Comparison of ENCODE assay signal across 1 cellular context in the genomic region with DNA sequence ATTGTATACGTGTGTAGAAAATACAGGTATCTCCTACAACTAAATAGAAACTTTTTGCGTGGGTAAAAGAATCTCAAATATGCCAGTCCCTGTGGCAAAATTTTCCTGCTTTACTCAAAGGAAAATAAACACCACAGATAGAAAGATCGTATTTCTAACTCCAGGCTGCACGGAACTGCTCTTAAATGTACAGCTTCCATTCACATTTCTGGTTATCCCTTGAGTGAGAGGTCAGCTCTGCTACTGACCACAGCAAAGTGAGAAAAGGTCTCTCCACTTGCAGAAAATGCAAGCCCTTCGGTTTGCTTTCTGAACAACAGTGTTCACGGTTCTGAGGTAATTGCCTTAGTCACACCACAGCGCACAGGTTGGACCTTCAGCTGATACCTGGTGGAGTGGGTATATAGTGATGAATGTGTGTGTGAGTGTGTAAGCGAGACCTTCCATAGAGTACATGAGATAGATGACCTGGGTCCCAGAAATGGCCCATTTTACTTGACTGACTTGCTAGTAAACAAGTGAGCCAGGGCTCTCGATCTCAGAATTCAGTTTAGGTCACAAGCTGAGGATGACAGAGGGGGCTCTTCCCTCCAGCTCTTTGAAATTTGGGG.
TF ChIP-seq lines count a peak whose summit lies in the region.

No MANE protein-coding gene starts in this region.

TF ChIP-seq in WTC11, 78 proteins besides CTCF, POLR2A, EP300 and RAD21 (continued from another document):
- TF ChIP-seq, protein P1, sequence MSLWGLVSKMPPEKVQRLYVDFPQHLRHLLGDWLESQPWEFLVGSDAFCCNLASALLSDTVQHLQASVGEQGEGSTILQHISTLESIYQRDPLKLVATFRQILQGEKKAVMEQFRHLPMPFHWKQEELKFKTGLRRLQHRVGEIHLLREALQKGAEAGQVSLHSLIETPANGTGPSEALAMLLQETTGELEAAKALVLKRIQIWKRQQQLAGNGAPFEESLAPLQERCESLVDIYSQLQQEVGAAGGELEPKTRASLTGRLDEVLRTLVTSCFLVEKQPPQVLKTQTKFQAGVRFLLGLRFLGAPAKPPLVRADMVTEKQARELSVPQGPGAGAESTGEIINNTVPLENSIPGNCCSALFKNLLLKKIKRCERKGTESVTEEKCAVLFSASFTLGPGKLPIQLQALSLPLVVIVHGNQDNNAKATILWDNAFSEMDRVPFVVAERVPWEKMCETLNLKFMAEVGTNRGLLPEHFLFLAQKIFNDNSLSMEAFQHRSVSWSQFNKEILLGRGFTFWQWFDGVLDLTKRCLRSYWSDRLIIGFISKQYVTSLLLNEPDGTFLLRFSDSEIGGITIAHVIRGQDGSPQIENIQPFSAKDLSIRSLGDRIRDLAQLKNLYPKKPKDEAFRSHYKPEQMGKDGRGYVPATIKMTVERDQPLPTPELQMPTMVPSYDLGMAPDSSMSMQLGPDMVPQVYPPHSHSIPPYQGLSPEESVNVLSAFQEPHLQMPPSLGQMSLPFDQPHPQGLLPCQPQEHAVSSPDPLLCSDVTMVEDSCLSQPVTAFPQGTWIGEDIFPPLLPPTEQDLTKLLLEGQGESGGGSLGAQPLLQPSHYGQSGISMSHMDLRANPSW (CRISPR knock-in tag; conservative IDR thresholded peaks at IDR 0.05; ENCODE audit: low read depth): no peak
- TF ChIP-seq, protein P2, sequence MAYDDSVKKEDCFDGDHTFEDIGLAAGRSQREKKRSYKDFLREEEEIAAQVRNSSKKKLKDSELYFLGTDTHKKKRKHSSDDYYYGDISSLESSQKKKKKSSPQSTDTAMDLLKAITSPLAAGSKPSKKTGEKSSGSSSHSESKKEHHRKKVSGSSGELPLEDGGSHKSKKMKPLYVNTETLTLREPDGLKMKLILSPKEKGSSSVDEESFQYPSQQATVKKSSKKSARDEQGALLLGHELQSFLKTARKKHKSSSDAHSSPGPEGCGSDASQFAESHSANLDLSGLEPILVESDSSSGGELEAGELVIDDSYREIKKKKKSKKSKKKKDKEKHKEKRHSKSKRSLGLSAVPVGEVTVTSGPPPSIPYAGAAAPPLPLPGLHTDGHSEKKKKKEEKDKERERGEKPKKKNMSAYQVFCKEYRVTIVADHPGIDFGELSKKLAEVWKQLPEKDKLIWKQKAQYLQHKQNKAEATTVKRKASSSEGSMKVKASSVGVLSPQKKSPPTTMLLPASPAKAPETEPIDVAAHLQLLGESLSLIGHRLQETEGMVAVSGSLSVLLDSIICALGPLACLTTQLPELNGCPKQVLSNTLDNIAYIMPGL (CRISPR knock-in tag; IDR thresholded peaks at IDR 0.05): no peak
- TF ChIP-seq EMX1 (CRISPR knock-in tag; IDR thresholded peaks at IDR 0.05) (no peak), ZNF317 (CRISPR knock-in tag; IDR thresholded peaks at IDR 0.05; ENCODE audit: borderline replicate concordance, low read depth) (no peak)
- TF ChIP-seq, protein P3, sequence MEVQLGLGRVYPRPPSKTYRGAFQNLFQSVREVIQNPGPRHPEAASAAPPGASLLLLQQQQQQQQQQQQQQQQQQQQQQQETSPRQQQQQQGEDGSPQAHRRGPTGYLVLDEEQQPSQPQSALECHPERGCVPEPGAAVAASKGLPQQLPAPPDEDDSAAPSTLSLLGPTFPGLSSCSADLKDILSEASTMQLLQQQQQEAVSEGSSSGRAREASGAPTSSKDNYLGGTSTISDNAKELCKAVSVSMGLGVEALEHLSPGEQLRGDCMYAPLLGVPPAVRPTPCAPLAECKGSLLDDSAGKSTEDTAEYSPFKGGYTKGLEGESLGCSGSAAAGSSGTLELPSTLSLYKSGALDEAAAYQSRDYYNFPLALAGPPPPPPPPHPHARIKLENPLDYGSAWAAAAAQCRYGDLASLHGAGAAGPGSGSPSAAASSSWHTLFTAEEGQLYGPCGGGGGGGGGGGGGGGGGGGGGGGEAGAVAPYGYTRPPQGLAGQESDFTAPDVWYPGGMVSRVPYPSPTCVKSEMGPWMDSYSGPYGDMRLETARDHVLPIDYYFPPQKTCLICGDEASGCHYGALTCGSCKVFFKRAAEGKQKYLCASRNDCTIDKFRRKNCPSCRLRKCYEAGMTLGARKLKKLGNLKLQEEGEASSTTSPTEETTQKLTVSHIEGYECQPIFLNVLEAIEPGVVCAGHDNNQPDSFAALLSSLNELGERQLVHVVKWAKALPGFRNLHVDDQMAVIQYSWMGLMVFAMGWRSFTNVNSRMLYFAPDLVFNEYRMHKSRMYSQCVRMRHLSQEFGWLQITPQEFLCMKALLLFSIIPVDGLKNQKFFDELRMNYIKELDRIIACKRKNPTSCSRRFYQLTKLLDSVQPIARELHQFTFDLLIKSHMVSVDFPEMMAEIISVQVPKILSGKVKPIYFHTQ (CRISPR knock-in tag; IDR thresholded peaks at IDR 0.05): no peak
